2 cellular contexts compared by ENCODE assay signal in the genomic region with DNA sequence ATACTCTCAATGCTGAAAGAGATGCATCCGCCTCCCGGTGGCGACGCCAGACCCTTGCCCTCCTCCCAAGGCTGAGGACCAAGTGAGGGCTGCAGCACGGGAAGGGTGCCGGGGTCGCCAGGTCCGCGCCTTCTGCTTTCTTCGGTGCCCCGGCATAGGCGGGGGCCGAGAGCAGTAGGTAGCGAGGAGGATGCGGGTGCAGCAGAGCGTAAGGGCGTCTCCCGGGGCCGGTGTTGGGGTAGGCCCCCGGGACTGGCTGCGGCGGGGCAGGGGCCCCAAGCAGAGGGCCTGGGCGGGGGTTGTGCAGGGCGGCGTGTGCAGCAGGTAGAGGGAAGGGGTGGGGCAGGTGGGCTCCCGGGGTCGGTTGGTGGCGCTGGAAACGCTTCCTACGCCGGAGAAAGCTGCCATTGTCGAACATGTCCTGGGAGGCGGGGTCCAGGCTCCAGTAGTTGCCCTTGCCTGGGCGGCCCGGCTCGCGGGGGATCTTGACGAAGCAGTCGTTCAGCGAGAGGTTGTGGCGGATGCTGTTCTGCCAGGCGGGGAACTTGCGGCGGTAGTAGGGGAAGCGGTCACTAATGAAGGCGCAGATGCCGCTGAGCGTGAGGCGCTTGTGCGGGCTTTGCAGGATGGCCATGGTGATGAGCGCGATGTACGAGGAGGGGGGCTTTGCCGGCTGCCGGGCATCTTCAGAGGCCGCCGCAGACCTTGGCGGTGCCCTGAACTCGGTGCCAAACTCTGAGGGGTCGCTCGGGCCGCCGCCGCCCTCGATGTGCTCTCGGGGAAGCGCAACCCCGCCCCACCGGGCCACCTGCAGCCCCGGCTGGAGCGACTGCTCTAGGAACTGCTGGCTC.
TF ChIP-seq lines count a peak whose summit lies in the region.

No MANE protein-coding gene starts in this region.

TF ChIP-seq in GM23338, 12 proteins besides CTCF, POLR2A, EP300 and RAD21:
- peak; percentile 58 for TF ChIP-seq EZH2 (IDR thresholded peaks at IDR 0.05; ENCODE audit: low read depth, unreplicated experiment)
TF ChIP-seq in GM23338: peak in this region for 1; not testable (repeated sequence) for 11.

TF ChIP-seq in endothelial cell of umbilical vein, 7 proteins besides CTCF, POLR2A, EP300 and RAD21:
- peak; percentile 82 for TF ChIP-seq EZH2 (IDR thresholded peaks at IDR 0.05; ENCODE audit: borderline replicate concordance, low read depth, low read length, severe bottlenecking)
